Comparison of ENCODE assay signal across 11 cellular contexts in the genomic region with DNA sequence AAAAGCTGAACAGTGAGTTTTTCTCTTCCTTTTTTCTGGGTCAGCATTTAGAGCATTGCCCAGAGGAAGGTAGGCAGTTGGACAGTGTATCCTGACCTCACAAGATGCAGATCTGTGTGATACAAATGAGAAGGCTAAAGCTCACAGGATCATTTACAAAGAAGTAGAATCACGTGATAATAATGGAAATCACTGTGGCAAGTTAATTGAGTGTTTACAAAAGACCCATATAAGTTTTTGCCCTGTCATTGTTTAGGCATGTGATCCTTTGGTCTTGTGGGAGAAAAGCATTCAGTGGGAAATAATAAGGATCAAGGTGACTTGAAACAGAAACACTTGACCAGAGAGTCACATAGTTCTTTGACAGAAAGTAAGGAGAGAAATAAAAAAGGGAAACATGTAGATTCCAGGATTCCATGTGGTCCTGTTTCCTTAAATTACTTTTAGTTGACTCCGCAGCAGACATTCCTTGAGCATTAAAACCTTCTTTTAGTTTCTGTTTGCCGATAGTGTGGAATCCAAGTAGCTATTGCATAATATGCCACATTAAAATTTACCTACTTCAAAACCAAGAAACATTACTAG.
DNase-seq lines count a peak whose midpoint lies in the region; ATAC-seq and TF ChIP-seq lines count a peak whose summit lies in the region.
"Had no signal": no experiment of that assay in that cellular context is flagged by ENCODE, and none has a peak within 500 bp of the region (broad histone marks: within the 10 kb centered on the region; RNA-seq: fewer than 3 reads in every experiment).

No MANE protein-coding gene starts in this region.

- H3K9me3 ChIP-seq in HUES64 (ENCODE audit: insufficient read depth, low read depth, low read length) (no peaks in the 10 kb centered on the region), endodermal cell (ENCODE audit: control insufficient read depth, low read length) (no peaks in the 10 kb centered on the region), BE2C (no peaks in the 10 kb centered on the region)

- H3K4me3 ChIP-seq in HUES64 (ENCODE audit: low read length): no peak overlapping the region
- no peak overlapping the region for H3K4me3 ChIP-seq in endodermal cell (ENCODE audit: low read length)
- H3K4me3 ChIP-seq in BE2C (ENCODE audit: low read depth, low read length): no peak overlapping the region

- 93% methylated on average over 3 of the region's 3 CpGs for WGBS in HUES64
- 79 to 93% methylated on average over 2 to 3 of the region's 3 CpGs for WGBS in endodermal cell (ENCODE audit: insufficient coverage in 1 of 2, insufficient read length in 1 of 2), 2 experiments

- H3K9me3 Mint-ChIP-seq in endodermal cell: no peaks in the 10 kb centered on the region
- peaks cover 7% of the 10 kb centered on the region for H3K9me3 Mint-ChIP-seq in nephron progenitor cell
- H3K9me3 Mint-ChIP-seq: CD4-positive, alpha-beta memory T cell; natural killer cell had no signal

- no peak for TF ChIP-seq CTCF in endodermal cell (conservative IDR thresholded peaks at IDR 0.05)
- no peak for TF ChIP-seq CTCF in nephron progenitor cell (IDR thresholded peaks at IDR 0.05)
- no peak for TF ChIP-seq CTCF in BE2C (IDR thresholded peaks at IDR 0.05; ENCODE audit: low read depth, low read length)

- H3K4me1 ChIP-seq in HUES64 (ENCODE audit: insufficient read depth, low read length): no peaks in the 10 kb centered on the region
- no peaks in the 10 kb centered on the region for H3K4me1 ChIP-seq in endodermal cell (ENCODE audit: control insufficient read depth, insufficient read depth, low read length)
- H3K4me1 ChIP-seq in BE2C: no peaks in the 10 kb centered on the region

- no peaks in the 10 kb centered on the region for H3K27me3 Mint-ChIP-seq in endodermal cell (ENCODE audit: insufficient read depth)
- no peaks in the 10 kb centered on the region for H3K27me3 Mint-ChIP-seq in nephron progenitor cell (ENCODE audit: low read depth, poor library complexity)
- H3K27me3 Mint-ChIP-seq: CD4-positive, alpha-beta memory T cell had no signal

- DNase-seq in ACHN: peak; percentile 29
- DNase-seq in endodermal cell: no peak
- no peak for DNase-seq in nephron progenitor cell
- no peak for DNase-seq in NCI-H1105 (lab: John Stamatoyannopoulos, UW)
- no peak for DNase-seq in BE2C
- DNase-seq: activated CD8-positive, alpha-beta T cell treated with anti-CD3 and anti-CD28 coated beads, Interleukin-2, amount 10 ng/mL, durations not matched to agents 7 days and 5 days; CD4-positive, alpha-beta memory T cell; natural killer cell had no signal

- no peaks in the 10 kb centered on the region for H3K4me1 Mint-ChIP-seq in endodermal cell
- H3K4me1 Mint-ChIP-seq in nephron progenitor cell: peaks cover 9% of the 10 kb centered on the region
- H3K4me1 Mint-ChIP-seq: natural killer cell had no signal

- H3K36me3 ChIP-seq in HUES64 (ENCODE audit: insufficient read depth, low read length) (peaks cover 23% of the 10 kb centered on the region), endodermal cell (ENCODE audit: control insufficient read depth, insufficient read depth, low read length) (peaks cover 15% of the 10 kb centered on the region), BE2C (peaks cover 3% of the 10 kb centered on the region)

- no peak overlapping the region for H3K4me3 Mint-ChIP-seq in endodermal cell
- no peak overlapping the region for H3K4me3 Mint-ChIP-seq in nephron progenitor cell
- H3K4me3 Mint-ChIP-seq: activated CD8-positive, alpha-beta T cell treated with anti-CD3 and anti-CD28 coated beads, Interleukin-2, amount 10 ng/mL, durations not matched to agents 7 days and 5 days; CD4-positive, alpha-beta memory T cell; natural killer cell had no signal

- H3K27me3 ChIP-seq in HUES64 (ENCODE audit: insufficient read depth, low read length): no peaks in the 10 kb centered on the region
- H3K27me3 ChIP-seq in endodermal cell (ENCODE audit: control insufficient read depth, insufficient read depth, low read length, poor library complexity, severe bottlenecking): no peaks in the 10 kb centered on the region
- H3K27me3 ChIP-seq in BE2C: no peaks in the 10 kb centered on the region

- in situ Hi-C loops in ACHN (cut with HindIII; ENCODE audit: low pct_ligation_motif_present, low pct_unique_long_range_greater_than_20kb, low sequenced_read_pairs): no loop called here

- H3K9ac ChIP-seq in HUES64 (ENCODE audit: low read depth, low read length): no peak overlapping the region
- no peak overlapping the region for H3K9ac ChIP-seq in endodermal cell (ENCODE audit: extremely low read depth, low read length, poor library complexity, severe bottlenecking)

- H3K27ac Mint-ChIP-seq in endodermal cell: peak overlapping the region; percentile 28
- peak overlapping the region; percentile 70 for H3K27ac Mint-ChIP-seq in nephron progenitor cell
- H3K27ac Mint-ChIP-seq: activated CD8-positive, alpha-beta T cell treated with anti-CD3 and anti-CD28 coated beads, Interleukin-2, amount 10 ng/mL, durations not matched to agents 7 days and 5 days; natural killer cell had no signal

- H3K27ac ChIP-seq in HUES64 (ENCODE audit: low read depth, low read length) (0 out of 2 replicates have a peak overlapping the region, but pooled peaks have one; percentile 13), endodermal cell (ENCODE audit: low read depth, low read length) (no peak overlapping the region)

- H3K36me3 Mint-ChIP-seq in endodermal cell (ENCODE audit: low read depth): peaks cover 20% of the 10 kb centered on the region
- H3K36me3 Mint-ChIP-seq in nephron progenitor cell (ENCODE audit: low read depth): peaks cover 21% of the 10 kb centered on the region
- H3K36me3 Mint-ChIP-seq: natural killer cell had no signal

- ATAC-seq in GM19455 (IDR thresholded peaks at IDR 0.05; ENCODE audit: unreplicated experiment): no peak
- ATAC-seq in GM19395 (IDR thresholded peaks at IDR 0.05; ENCODE audit: unreplicated experiment): no peak
- ATAC-seq: activated CD8-positive, alpha-beta T cell treated with anti-CD3 and anti-CD28 coated beads, Interleukin-2, amount 10 ng/mL, durations not matched to agents 7 days and 5 days; natural killer cell had no signal
